8 cellular contexts compared by ENCODE assay signal in genomic region chrX:150898343-150899190, GRCh38. TPM values are rescaled to one million over a fixed set of nuclear protein-coding genes. Genes with fewer than 3 reads are reported as not detected.
DNase-seq lines count a peak whose midpoint lies in the region; ATAC-seq and TF ChIP-seq lines count a peak whose summit lies in the region.

Gene CD99L2 (minus strand): TSS chrX:150898668. CDS start chrX:150898588, 80 bp downstream.

- intact Hi-C loops in breast epithelium (cut with DNase I; ENCODE audit: low total_unique reads): no loop called here

- TF ChIP-seq POLR2A in breast epithelium (IDR thresholded peaks at IDR 0.05): no peak

- TF ChIP-seq CTCF in WI38 (IDR thresholded peaks at IDR 0.05; ENCODE audit: low read depth, low read length) (no peak), breast epithelium (IDR thresholded peaks at IDR 0.05) (no peak)

- ATAC-seq in GM18870 (IDR thresholded peaks at IDR 0.05; ENCODE audit: unreplicated experiment) (peak; percentile 35), HG03103 (IDR thresholded peaks at IDR 0.05; ENCODE audit: low read depth, unreplicated experiment) (peak; percentile 80)

- in situ Hi-C loops in ACHN (cut with HindIII; ENCODE audit: low pct_ligation_motif_present, low pct_unique_long_range_greater_than_20kb, low sequenced_read_pairs): no loop called here

- H3K4me3 ChIP-seq in WI38 (ENCODE audit: low read depth, low read length): peak within 1 kb of the TSS; percentile 69
- peak within 1 kb of the TSS; percentile 55 to 80 (median 58) for H3K4me3 ChIP-seq in breast epithelium
- H3K4me3 ChIP-seq in skin epidermis: peak within 1 kb of the TSS; percentile 47 to 66 (median 57)

- no peaks in the 10 kb centered on the region for H3K36me3 ChIP-seq in breast epithelium

- no peaks in the 10 kb centered on the region for H3K9me3 ChIP-seq in breast epithelium

- H3K27ac ChIP-seq in breast epithelium (peak within 1 kb of the TSS; percentile 49 to 85), skin epidermis (peak within 1 kb of the TSS; percentile 39 to 88 (median 77))

- H3K4me1 ChIP-seq in breast epithelium: no peaks in the 10 kb centered on the region

- DNase-seq in ACHN (peak; percentile 79), NCI-H2196 treated with DMSO at 0.1 percent for 48 hours (lab: John Stamatoyannopoulos, UW; ENCODE audit: unreplicated experiment) (peak; percentile 46), breast epithelium (ENCODE audit: low spot score in 2 of 2) (peak; percentile 74 to 81), iPS-NIHi11 (ENCODE audit: low spot score) (peak; percentile 85)

- H3K27me3 ChIP-seq in breast epithelium: peaks cover 0 to 21% of the 10 kb centered on the region in 2 donors

RNA-seq across cellular contexts. Expression of gene CD99L2, which starts in this region (rescaled TPM):
- 10 to 100 TPM; 28.1 to 81.4 (median 32.1) TPM for total RNA-seq in breast epithelium

Comparison
In these comparisons a context has a peak if more than half of its experiments do, and no peak if none do; other contexts are left out.
1. Peak in every context shown above with its lines: DNase-seq, ATAC-seq, H3K4me3 ChIP-seq and H3K27ac ChIP-seq.